ENCODE assay signal across 1 cellular context in genomic region chr2:135985018-135985825, GRCh38.
TF ChIP-seq lines count a peak whose summit lies in the region.

TSS of gene DARS1 (minus strand) at chr2:135985626. CDS start at chr2:135985468, 158 bp downstream.

TF ChIP-seq in A549, 52 proteins besides CTCF, POLR2A, EP300 and RAD21 (continued from another document):
- TF ChIP-seq ELK1 (IDR thresholded peaks at IDR 0.05; ENCODE audit: low read depth, low read length) (no peak), FOXS1 (CRISPR knock-in tag; IDR thresholded peaks at IDR 0.05) (no peak), HMGXB4 (CRISPR knock-in tag; IDR thresholded peaks at IDR 0.05; ENCODE audit: borderline replicate concordance) (peak; percentile 80; the same call in 1 of the 2 replicates), RARB (CRISPR knock-in tag; IDR thresholded peaks at IDR 0.05) (peak; percentile 21; the same call in 1 of the 2 replicates), MAFK (IDR thresholded peaks at IDR 0.05; ENCODE audit: partially characterized antibody) (no peak), ZNF302 (CRISPR knock-in tag; IDR thresholded peaks at IDR 0.05) (no peak), NPAS2 (CRISPR knock-in tag; IDR thresholded peaks at IDR 0.05; ENCODE audit: borderline replicate concordance) (no peak), MYC (IDR thresholded peaks at IDR 0.05; ENCODE audit: borderline replicate concordance, low read length) (peak; percentile 96), CEBPB (IDR thresholded peaks at IDR 0.05) (no peak), SMC3 (IDR thresholded peaks at IDR 0.05) (no peak), NR3C1 (IDR thresholded peaks at IDR 0.05) (no peak), RCOR1 (IDR thresholded peaks at IDR 0.05; ENCODE audit: low read depth, low read length) (no peak), ZSCAN20 (CRISPR knock-in tag; IDR thresholded peaks at IDR 0.05) (no peak), ZC3H11A (IDR thresholded peaks at IDR 0.05) (no peak), FOSL2 (IDR thresholded peaks at IDR 0.05) (no peak), FOSL2 (CRISPR knock-in tag; IDR thresholded peaks at IDR 0.05) (no peak), CHD4 (IDR thresholded peaks at IDR 0.05; ENCODE audit: borderline replicate concordance) (no peak)
- TF ChIP-seq, protein P1, sequence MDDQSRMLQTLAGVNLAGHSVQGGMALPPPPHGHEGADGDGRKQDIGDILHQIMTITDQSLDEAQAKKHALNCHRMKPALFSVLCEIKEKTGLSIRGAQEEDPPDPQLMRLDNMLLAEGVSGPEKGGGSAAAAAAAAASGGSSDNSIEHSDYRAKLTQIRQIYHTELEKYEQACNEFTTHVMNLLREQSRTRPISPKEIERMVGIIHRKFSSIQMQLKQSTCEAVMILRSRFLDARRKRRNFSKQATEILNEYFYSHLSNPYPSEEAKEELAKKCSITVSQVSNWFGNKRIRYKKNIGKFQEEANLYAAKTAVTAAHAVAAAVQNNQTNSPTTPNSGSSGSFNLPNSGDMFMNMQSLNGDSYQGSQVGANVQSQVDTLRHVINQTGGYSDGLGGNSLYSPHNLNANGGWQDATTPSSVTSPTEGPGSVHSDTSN (IDR thresholded peaks at IDR 0.05), result no peak
- TF ChIP-seq, protein P2, sequence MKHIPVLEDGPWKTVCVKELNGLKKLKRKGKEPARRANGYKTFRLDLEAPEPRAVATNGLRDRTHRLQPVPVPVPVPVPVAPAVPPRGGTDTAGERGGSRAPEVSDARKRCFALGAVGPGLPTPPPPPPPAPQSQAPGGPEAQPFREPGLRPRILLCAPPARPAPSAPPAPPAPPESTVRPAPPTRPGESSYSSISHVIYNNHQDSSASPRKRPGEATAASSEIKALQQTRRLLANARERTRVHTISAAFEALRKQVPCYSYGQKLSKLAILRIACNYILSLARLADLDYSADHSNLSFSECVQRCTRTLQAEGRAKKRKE (CRISPR knock-in tag; IDR thresholded peaks at IDR 0.05; ENCODE audit: low read depth), result no peak; the same call in 1 of the 2 replicates
- TF ChIP-seq, protein P3, sequence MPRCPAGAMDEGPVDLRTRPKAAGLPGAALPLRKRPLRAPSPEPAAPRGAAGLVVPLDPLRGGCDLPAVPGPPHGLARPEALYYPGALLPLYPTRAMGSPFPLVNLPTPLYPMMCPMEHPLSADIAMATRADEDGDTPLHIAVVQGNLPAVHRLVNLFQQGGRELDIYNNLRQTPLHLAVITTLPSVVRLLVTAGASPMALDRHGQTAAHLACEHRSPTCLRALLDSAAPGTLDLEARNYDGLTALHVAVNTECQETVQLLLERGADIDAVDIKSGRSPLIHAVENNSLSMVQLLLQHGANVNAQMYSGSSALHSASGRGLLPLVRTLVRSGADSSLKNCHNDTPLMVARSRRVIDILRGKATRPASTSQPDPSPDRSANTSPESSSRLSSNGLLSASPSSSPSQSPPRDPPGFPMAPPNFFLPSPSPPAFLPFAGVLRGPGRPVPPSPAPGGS (IDR thresholded peaks at IDR 0.05), result peak; percentile 82
